ENCODE assay signal across 6 cellular contexts in the genomic region with DNA sequence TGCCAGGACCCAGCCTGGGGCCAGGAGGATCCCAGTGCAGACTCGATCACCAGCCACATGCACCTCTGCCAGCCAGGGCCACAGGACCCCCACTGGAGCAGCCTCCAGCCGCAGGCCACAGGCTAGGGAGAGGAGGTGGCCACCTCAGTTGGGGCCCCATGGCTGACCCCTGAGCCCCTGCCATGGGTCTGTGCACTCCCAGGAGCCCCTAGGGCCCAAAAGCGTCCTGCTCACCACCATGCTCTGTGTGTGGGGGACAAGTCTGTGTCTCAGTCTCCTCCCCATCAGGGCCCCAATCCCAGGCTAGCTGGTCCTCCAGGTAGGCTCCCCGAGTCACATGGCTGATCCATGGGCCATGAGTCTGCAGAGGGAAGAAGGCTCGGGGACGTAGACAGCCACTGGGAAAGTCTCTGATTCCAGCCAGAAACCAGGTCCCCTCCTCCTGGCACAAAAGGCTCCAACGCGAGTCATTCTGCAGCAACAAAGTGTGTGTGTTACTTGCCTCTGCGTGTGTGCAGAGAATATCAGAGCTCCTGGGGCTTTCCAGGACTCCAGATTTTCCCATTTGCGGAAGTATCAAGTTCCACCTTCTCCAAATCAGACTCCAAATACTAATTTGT. TPM values are rescaled to one million over a fixed set of nuclear protein-coding genes. Genes with fewer than 3 reads are reported as not detected.
DNase-seq lines count a peak whose midpoint lies in the region; ATAC-seq and TF ChIP-seq lines count a peak whose summit lies in the region.

No MANE protein-coding gene starts in this region.

- H3K4me3 Mint-ChIP-seq in CD8-positive, alpha-beta memory T cell: peak overlapping the region; percentile 68 to 92 (median 78)

- peak in 1 of 5 donors; percentile 12 for DNase-seq in CD8-positive, alpha-beta memory T cell
- DNase-seq in PC-3: no peak
- DNase-seq in fibroblast of villous mesenchyme (ENCODE audit: low read depth): no peak
- no peak for DNase-seq in stomach

- no peaks in the 10 kb centered on the region for H3K36me3 Mint-ChIP-seq in CD8-positive, alpha-beta memory T cell

- H3K27me3 Mint-ChIP-seq in CD8-positive, alpha-beta memory T cell: no peaks in the 10 kb centered on the region

- CTCF ChIA-PET in CD8-positive, alpha-beta memory T cell (lab: Charles Lee): interaction anchor here (0.8 to 3.6 kb wide), 44 partner anchors 9 to 736 kb away, joined by 3 to 44 read pairs (median 6); a partner anchor contains a TSS
- CTCF ChIA-PET in PC-3 (lab: Charles Lee): interaction anchor here (0.6 to 1.7 kb wide), 9 partner anchors 15 to 758 kb away, joined by 3 to 26 read pairs (median 5); a partner anchor contains a TSS

- H3K9ac ChIP-seq in PC-3 (ENCODE audit: low read length): peak overlapping the region; percentile 59

- no peaks in the 10 kb centered on the region for H4K20me1 ChIP-seq in PC-3 (ENCODE audit: low read length)

- H3K9me3 ChIP-seq in CD8-positive, alpha-beta memory T cell (ENCODE audit: low read length): no peaks in the 10 kb centered on the region
- H3K9me3 ChIP-seq in PC-3 (ENCODE audit: low read length) (no peaks in the 10 kb centered on the region), stomach (no peaks in the 10 kb centered on the region)

- H3K27ac ChIP-seq in CD8-positive, alpha-beta memory T cell (ENCODE audit: low read depth, low read length): peak overlapping the region; percentile 61
- H3K27ac ChIP-seq in PC-3 (ENCODE audit: low read length) (peak overlapping the region; percentile 70), stomach (peak overlapping the region; percentile 73 to 93 (median 88))

- intact Hi-C loops in PC-3 (cut with micrococcal nuclease) (loop anchor here (1.0 to 10.0 kb wide), 4 partner anchors 25 to 301 kb away; a partner anchor contains a TSS), stomach (cut with DNase I; ENCODE audit: low total_unique reads) (no loop called here)

- H3K79me2 ChIP-seq in PC-3 (ENCODE audit: low read length): no peaks in the 10 kb centered on the region

- no peaks in the 10 kb centered on the region for H3K9me3 Mint-ChIP-seq in CD8-positive, alpha-beta memory T cell

- ATAC-seq in PC-3 (peak; percentile 17), HG02759 (IDR thresholded peaks at IDR 0.05; ENCODE audit: unreplicated experiment) (no peak), GM18519 (IDR thresholded peaks at IDR 0.05; ENCODE audit: low FRiP score, unreplicated experiment) (no peak)

- H3F3A ChIP-seq in PC-3 (ENCODE audit: low read length, unreplicated experiment): no peaks in the 10 kb centered on the region

- H3K9me2 ChIP-seq in PC-3 (replicated peaks; ENCODE audit: low read length): no peaks in the 10 kb centered on the region

- peak overlapping the region; percentile 74 to 90 (median 86) for H3K27ac Mint-ChIP-seq in CD8-positive, alpha-beta memory T cell

- H3K4me1 ChIP-seq in CD8-positive, alpha-beta memory T cell (ENCODE audit: insufficient read depth, low read length): peaks cover 19% of the 10 kb centered on the region
- peaks cover 21% of the 10 kb centered on the region for H3K4me1 ChIP-seq in PC-3 (ENCODE audit: insufficient read depth, low read length)
- peaks cover 24 to 52% (median 37%) of the 10 kb centered on the region in 4 donors for H3K4me1 ChIP-seq in stomach

- WGBS in stomach, 5 donors: 10 to 26% (median 21%) methylated on average over 9 to 10 of the region's 10 CpGs

- no peak for TF ChIP-seq EP300 in stomach (IDR thresholded peaks at IDR 0.05)

- H3K4me1 Mint-ChIP-seq in CD8-positive, alpha-beta memory T cell: peaks cover 5 to 14% (median 6%) of the 10 kb centered on the region in 3 donors

- POLR2A ChIA-PET in CD8-positive, alpha-beta memory T cell (lab: Charles Lee): interaction anchor here (0.5 to 3.1 kb wide), 13 partner anchors 23 to 732 kb away, joined by 3 to 72 read pairs (median 7); a partner anchor contains a TSS
- POLR2A ChIA-PET in PC-3 (lab: Charles Lee; ENCODE audit: unreplicated experiment): interaction anchor here (0.5 to 1.4 kb wide), 10 partner anchors 10 to 211 kb away, joined by 3 to 14 read pairs (median 6); a partner anchor contains a TSS

- TF ChIP-seq CTCF in PC-3 (conservative IDR thresholded peaks at IDR 0.05; ENCODE audit: low read depth, low read length) (no peak), fibroblast of villous mesenchyme (IDR thresholded peaks at IDR 0.05; ENCODE audit: insufficient read depth, low read depth, low read length) (no peak), stomach (IDR thresholded peaks at IDR 0.05) (no peak)

- BruUV-seq in PC-3 (replicated peaks; lab: Mats Ljungman, UMichigan): TSS peak; percentile 71

- no peak for TF ChIP-seq POLR2A in stomach (IDR thresholded peaks at IDR 0.05)

- no peaks in the 10 kb centered on the region for H3K27me3 ChIP-seq in CD8-positive, alpha-beta memory T cell (ENCODE audit: insufficient read depth, low read length, poor library complexity, severe bottlenecking)
- H3K27me3 ChIP-seq in PC-3 (ENCODE audit: low read length) (no peaks in the 10 kb centered on the region), stomach (peaks cover 0 to 5% (median 0%) of the 10 kb centered on the region in 3 donors)

- H3K4me3 ChIP-seq in CD8-positive, alpha-beta memory T cell (ENCODE audit: low read length): peak overlapping the region; percentile 59
- H3K4me3 ChIP-seq in PC-3 (ENCODE audit: low read length): peak overlapping the region; percentile 50
- peak overlapping the region; percentile 36 for H3K4me3 ChIP-seq in fibroblast of villous mesenchyme (ENCODE audit: low read depth, low read length)
- H3K4me3 ChIP-seq in stomach: peak overlapping the region; percentile 14 to 57 (median 31)

- peak overlapping the region; percentile 76 for H3K4me2 ChIP-seq in PC-3 (ENCODE audit: low read length)

- H2AFZ ChIP-seq in PC-3 (ENCODE audit: low read length): peak overlapping the region; percentile 63

- no peaks in the 10 kb centered on the region for H3K36me3 ChIP-seq in CD8-positive, alpha-beta memory T cell (ENCODE audit: insufficient read depth, low read length)
- no peaks in the 10 kb centered on the region for H3K36me3 ChIP-seq in PC-3 (ENCODE audit: low read depth, low read length)
- H3K36me3 ChIP-seq in stomach: no peaks in the 10 kb centered on the region

RNA-seq across cellular contexts. Expression of a gene that starts 6.1 kb away (rescaled TPM):
- total RNA-seq in CD8-positive, alpha-beta memory T cell: not detected
- not detected for polyA plus RNA-seq in CD8-positive, alpha-beta memory T cell
- 18.0 and 23.4 TPM in 2 replicates for total RNA-seq in PC-3 (2014; rRNA removed)
- under 0.01 TPM in 1 of 2 replicates, not detected in the other for total RNA-seq in fibroblast of villous mesenchyme
- total RNA-seq in stomach: 100 to 1,000 TPM in 2 of 5 donors, 10 to 100 TPM in 2, 1 to 10 TPM in 1; 5.8 to 176 (median 70.5) TPM
- 100 to 1,000 TPM in 2 of 3 donors, 10 to 100 TPM in 1; 39.3 to 151 (median 115) TPM for polyA plus RNA-seq in stomach

RNA-seq across cellular contexts. Expression of a gene that starts 8.3 kb away (rescaled TPM):
- under 1 TPM; 0.44 to 0.61 TPM for total RNA-seq in CD8-positive, alpha-beta memory T cell
- 3.1 TPM for polyA plus RNA-seq in CD8-positive, alpha-beta memory T cell
- total RNA-seq in PC-3 (2014; rRNA removed) (0.51 TPM in 1 of 2 replicates, not detected in the other), fibroblast of villous mesenchyme (under 0.01 and 0.32 TPM in 2 replicates), stomach (10 to 100 TPM in 1 of 5 donors, 1 to 10 TPM in 1, under 1 TPM in 1, not detected in 2; 0.87 to 26.3 (median 2.6) TPM)
- 1 to 10 TPM; 2.1 to 4.0 (median 2.9) TPM for polyA plus RNA-seq in stomach

RNA-seq across cellular contexts. Expression of a gene that starts 24.1 kb away (rescaled TPM):
- 10 to 100 TPM; 56.1 to 58.6 TPM for total RNA-seq in CD8-positive, alpha-beta memory T cell
- polyA plus RNA-seq in CD8-positive, alpha-beta memory T cell: 67.3 TPM
- total RNA-seq in PC-3 (2014; rRNA removed) (25.3 and 35.1 TPM in 2 replicates), fibroblast of villous mesenchyme (23.8 and 24.6 TPM in 2 replicates), stomach (100 to 1,000 TPM in 1 of 5 donors, 10 to 100 TPM in 4; 38.8 to 114 (median 64.9) TPM)
- polyA plus RNA-seq in stomach: 10 to 100 TPM; 45.0 to 51.4 (median 45.8) TPM

RNA-seq across cellular contexts. Expression of a gene that starts 33.4 kb away (rescaled TPM):
- 10 to 100 TPM; 40.0 to 42.5 TPM for total RNA-seq in CD8-positive, alpha-beta memory T cell
- polyA plus RNA-seq in CD8-positive, alpha-beta memory T cell: 29.4 TPM
- 47.7 and 69.1 TPM in 2 replicates for total RNA-seq in PC-3 (2014; rRNA removed)
- total RNA-seq in fibroblast of villous mesenchyme: 28.1 and 34.1 TPM in 2 replicates
- total RNA-seq in stomach: 100 to 1,000 TPM in 1 of 5 donors, 10 to 100 TPM in 4; 11.0 to 197 (median 58.3) TPM
- polyA plus RNA-seq in stomach: 10 to 100 TPM; 27.4 to 40.9 (median 34.0) TPM

RNA-seq across cellular contexts. Expression of a gene that starts 38.3 kb away (rescaled TPM):
- 100 to 1,000 TPM; 621 to 671 TPM for total RNA-seq in CD8-positive, alpha-beta memory T cell
- polyA plus RNA-seq in CD8-positive, alpha-beta memory T cell: 163 TPM
- total RNA-seq in PC-3 (2014; rRNA removed) (43.0 and 90.7 TPM in 2 replicates), fibroblast of villous mesenchyme (47.4 and 54.4 TPM in 2 replicates), stomach (100 to 1,000 TPM in 2 of 5 donors, 10 to 100 TPM in 3; 41.1 to 133 (median 60.3) TPM)
- polyA plus RNA-seq in stomach: 100 to 1,000 TPM; 130 to 175 (median 135) TPM
